ENCODE assay signal across 7 cellular contexts in genomic region chr6:132207991-132208390, GRCh38.
"Had no signal": no experiment of that assay in that cellular context is flagged by ENCODE, and none has a peak within 500 bp of the region (broad histone marks: within the 10 kb centered on the region; RNA-seq: fewer than 3 reads in every experiment).

No MANE protein-coding gene starts in this region.

- H3K4me3 ChIP-seq: GM23248, HAP-1, K562 had no signal

- ATAC-seq: HCT116, K562 had no signal

- H3K9me3 ChIP-seq: HAP-1 had no signal

- DNase-seq: GM23248, GOT3, H7, IMR-90 had no signal

- H3K27ac ChIP-seq: GM23248 had no signal

- H3K36me3 ChIP-seq: HAP-1 had no signal
